33 cellular contexts compared by ENCODE assay signal in genomic region chrX:126339926-126340325, GRCh38.
"Had no signal": no experiment of that assay in that cellular context is flagged by ENCODE, and none has a peak within 500 bp of the region (broad histone marks: within the 10 kb centered on the region; RNA-seq: fewer than 3 reads in every experiment).

No MANE protein-coding gene starts in this region.

- H2AFZ ChIP-seq: neural progenitor cell had no signal

- H3K4me3 ChIP-seq: body of pancreas, cardiac muscle cell, colonic mucosa, esophagus squamous epithelium, heart right ventricle, left lung, lower lobe of right lung, neural progenitor cell, right atrium auricular region, smooth muscle cell, stomach, thyroid gland, upper lobe of right lung had no signal

- H3K27me3 ChIP-seq: body of pancreas, cardiac muscle cell, colonic mucosa, esophagus squamous epithelium, heart right ventricle, left lung, neural progenitor cell, right atrium auricular region, stomach, thyroid gland, upper lobe of right lung had no signal

- H3K4me2 ChIP-seq: neural progenitor cell, smooth muscle cell had no signal

- FAIRE-seq: endometrium had no signal

- DNase-seq: activated CD4-positive, alpha-beta memory T cell treated with anti-CD3 and anti-CD28 coated beads for 36 hours; activated CD4-positive, alpha-beta T cell treated with anti-CD3 and anti-CD28 coated beads, Interleukin-2, amount 10 ng/mL, durations not matched to agents 24 days and 14 days; activated CD4-positive, CD25-positive, alpha-beta regulatory T cell treated with anti-CD3 and anti-CD28 coated beads, Interleukin-2, amount 50 U/mL, for 72 hours; activated CD8-positive, alpha-beta memory T cell treated with anti-CD3 and anti-CD28 coated beads, Interleukin-2, amount 50 U/mL, for 4 hours; activated gamma-delta T cell treated with Interleukin-2 at 50 U/mL for 16 hours; activated T-cell treated with anti-CD3 and anti-CD28 coated beads, Interleukin-2, amount 50 U/mL, for 24 hours; anterior cingulate cortex; body of pancreas; cerebellar nuclear complex; colonic mucosa; effector CD8-positive, alpha-beta T cell; esophagus squamous epithelium; foreskin melanocyte; heart right ventricle; kidney glomerular epithelial cell; left lung; lower lobe of right lung; mesenchymal stem cell; naive thymus-derived CD8-positive, alpha-beta T cell; stimulated activated CD4-positive, alpha-beta T cell treated with anti-CD3 and anti-CD28 coated beads, Interleukin-1b, Interleukin-23, amount 100 ng/mL, for 48 hours; stimulated activated naive B cell treated with anti-CD40 and anti-IgM and Interleukin-4, amounts not matched to agents 10 μg/mL and 1 μg/mL and 100 μg/mL, for 72 hours; stomach; T1000; thyroid gland; upper lobe of right lung had no signal

- H3K9ac ChIP-seq: neural progenitor cell had no signal

- H3K27ac ChIP-seq: body of pancreas, cardiac muscle cell, colonic mucosa, epithelial cell of prostate, esophagus squamous epithelium, heart right ventricle, left lung, lower lobe of right lung, neural progenitor cell, right atrium auricular region, stomach, thyroid gland, upper lobe of right lung had no signal

- H3K36me3 ChIP-seq: cardiac muscle cell, colonic mucosa, esophagus squamous epithelium, heart right ventricle, left lung, lower lobe of right lung, neural progenitor cell, right atrium auricular region, stomach, thyroid gland, upper lobe of right lung had no signal

- ATAC-seq: activated naive CD4-positive, alpha-beta T cell treated with anti-CD3 and anti-CD28 coated beads, Interleukin-2, amount 50 U/mL, for 72 hours; activated T-helper 17 cell treated with anti-CD3 and anti-CD28 coated beads, Interleukin-2, amount 50 U/mL, for 72 hours; body of pancreas; heart right ventricle; left lung; lower lobe of right lung; naive thymus-derived CD8-positive, alpha-beta T cell; upper lobe of right lung had no signal

- H3K9me3 ChIP-seq: body of pancreas, colonic mucosa, esophagus squamous epithelium, left lung, lower lobe of right lung, right atrium auricular region, stomach, thyroid gland, upper lobe of right lung had no signal

- H3K4me1 ChIP-seq: body of pancreas, colonic mucosa, esophagus squamous epithelium, heart right ventricle, left lung, lower lobe of right lung, neural progenitor cell, right atrium auricular region, thyroid gland, upper lobe of right lung had no signal
